ENCODE assay signal across 19 cellular contexts in genomic region chr2:15275341-15275740, GRCh38.
"Had no signal": no experiment of that assay in that cellular context is flagged by ENCODE, and none has a peak within 500 bp of the region (broad histone marks: within the 10 kb centered on the region; RNA-seq: fewer than 3 reads in every experiment).

No MANE protein-coding gene starts in this region.

- ATAC-seq: gastroesophageal sphincter, left cardiac atrium, lower lobe of right lung, natural killer cell had no signal

- DNase-seq: dermis blood vessel endothelial cell; esophagus squamous epithelium; foreskin fibroblast; kidney; left cardiac atrium; left ventricle myocardium inferior; lower lobe of right lung; natural killer cell; ovary; sigmoid colon; stimulated activated CD4-positive, alpha-beta T cell treated with anti-CD3 and anti-CD28 coated beads, Interleukin-12 subunit alpha, Interleukin-12 subunit beta, amount 100 ng/mL, for 4 hours; stimulated activated naive CD4-positive, alpha-beta T cell; stomach; substantia nigra; transverse colon had no signal

- H3K36me3 ChIP-seq: ovary, thoracic aorta had no signal

- H3K4me3 ChIP-seq: esophagus squamous epithelium, gastroesophageal sphincter, left ventricle myocardium inferior, lower lobe of right lung, ovary, right atrium auricular region, sigmoid colon, skin epidermis, stomach, thoracic aorta, transverse colon had no signal

- H3K27me3 ChIP-seq: esophagus squamous epithelium, gastroesophageal sphincter, ovary, right atrium auricular region, sigmoid colon, stomach, transverse colon had no signal

- H3K9me3 ChIP-seq: esophagus squamous epithelium, gastroesophageal sphincter, left ventricle myocardium inferior, lower lobe of right lung, ovary, right atrium auricular region, sigmoid colon, stomach, thoracic aorta, transverse colon had no signal

- H3K4me1 ChIP-seq: esophagus squamous epithelium, gastroesophageal sphincter, lower lobe of right lung, right atrium auricular region had no signal

- FAIRE-seq: kidney had no signal

- H3K27ac ChIP-seq: esophagus squamous epithelium, gastroesophageal sphincter, left ventricle myocardium inferior, lower lobe of right lung, ovary, right atrium auricular region, sigmoid colon, skin epidermis, stomach, thoracic aorta, transverse colon had no signal
